Comparison of ENCODE assay signal across 13 cellular contexts in the genomic region with DNA sequence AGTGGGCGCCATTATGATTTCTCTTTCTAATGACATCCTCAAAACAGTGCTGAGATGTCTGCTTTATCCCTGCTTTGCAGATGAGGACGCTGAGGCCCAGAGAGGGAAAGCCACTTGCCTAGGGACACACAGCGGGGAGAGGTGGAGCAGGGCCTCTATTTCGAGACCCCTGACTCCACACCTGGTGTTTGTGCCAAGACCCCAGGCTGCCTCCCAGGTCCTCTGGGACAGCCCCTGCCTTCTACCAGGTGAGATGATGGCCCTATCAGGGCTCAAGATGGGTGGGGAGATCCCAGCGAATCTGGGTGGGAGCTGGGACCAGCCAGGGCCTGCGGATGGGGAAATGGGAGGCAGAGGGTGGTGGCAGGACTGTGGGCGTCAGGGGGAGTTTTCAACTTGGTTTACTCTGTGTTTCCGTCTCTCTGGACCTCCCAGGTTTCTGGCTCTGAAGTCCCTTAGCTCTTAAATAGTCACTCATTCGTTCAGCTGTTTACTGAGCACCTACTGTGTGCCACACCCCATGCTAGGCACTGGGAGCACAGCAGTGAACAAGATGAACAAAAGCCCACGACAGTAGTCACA. TPM values are rescaled to one million over a fixed set of nuclear protein-coding genes. Genes with fewer than 3 reads are reported as not detected.
DNase-seq lines count a peak whose midpoint lies in the region; ATAC-seq lines count a peak whose summit lies in the region.
"Had no signal": no experiment of that assay in that cellular context is flagged by ENCODE, and none has a peak within 500 bp of the region (broad histone marks: within the 10 kb centered on the region; RNA-seq: fewer than 3 reads in every experiment).

No MANE protein-coding gene starts in this region.

- H3K9me3 Mint-ChIP-seq in stimulated activated naive CD8-positive, alpha-beta T cell treated with anti-CD3 and anti-CD28 coated beads, Interleukin-15, Interleukin-2, amounts not matched to agents 100 ng/mL and 50 ng/mL, for 24 hours, result no peaks in the 10 kb centered on the region
- no peaks in the 10 kb centered on the region for H3K9me3 Mint-ChIP-seq in activated T-helper 17 cell treated with anti-CD3 and anti-CD28 coated beads, Interleukin-2, amount 50 U/mL, for 72 hours
- H3K9me3 Mint-ChIP-seq: activated naive CD4-positive, alpha-beta T cell treated with anti-CD3 and anti-CD28 coated beads, Interleukin-2, amount 50 U/mL, for 72 hours had no signal

- no peaks in the 10 kb centered on the region for H3K36me3 Mint-ChIP-seq in stimulated activated naive CD8-positive, alpha-beta T cell treated with anti-CD3 and anti-CD28 coated beads, Interleukin-15, Interleukin-2, amounts not matched to agents 100 ng/mL and 50 ng/mL, for 24 hours (ENCODE audit: low read depth)
- H3K36me3 Mint-ChIP-seq in activated T-helper 17 cell treated with anti-CD3 and anti-CD28 coated beads, Interleukin-2, amount 50 U/mL, for 72 hours (ENCODE audit: low read depth), result no peaks in the 10 kb centered on the region
- H3K36me3 Mint-ChIP-seq: activated naive CD4-positive, alpha-beta T cell treated with anti-CD3 and anti-CD28 coated beads, Interleukin-2, amount 50 U/mL, for 72 hours had no signal

- H3K36me3 ChIP-seq in mucosa of stomach (ENCODE audit: control insufficient read depth, insufficient read depth, low read length), result peaks cover 25% of the 10 kb centered on the region

- H3K4me3 Mint-ChIP-seq in stimulated activated naive CD8-positive, alpha-beta T cell treated with anti-CD3 and anti-CD28 coated beads, Interleukin-15, Interleukin-2, amounts not matched to agents 100 ng/mL and 50 ng/mL, for 24 hours, result peak overlapping the region; percentile 53
- peak overlapping the region; percentile 32 for H3K4me3 Mint-ChIP-seq in activated T-helper 17 cell treated with anti-CD3 and anti-CD28 coated beads, Interleukin-2, amount 50 U/mL, for 72 hours

- peaks cover 23% of the 10 kb centered on the region for H3K4me1 Mint-ChIP-seq in stimulated activated naive CD8-positive, alpha-beta T cell treated with anti-CD3 and anti-CD28 coated beads, Interleukin-15, Interleukin-2, amounts not matched to agents 100 ng/mL and 50 ng/mL, for 24 hours (ENCODE audit: low read depth)
- peaks cover 11% of the 10 kb centered on the region for H3K4me1 Mint-ChIP-seq in activated T-helper 17 cell treated with anti-CD3 and anti-CD28 coated beads, Interleukin-2, amount 50 U/mL, for 72 hours

- peak overlapping the region; percentile 29 for H3K9ac ChIP-seq in mucosa of stomach (ENCODE audit: low read length)

- H3K27ac Mint-ChIP-seq in stimulated activated naive CD8-positive, alpha-beta T cell treated with anti-CD3 and anti-CD28 coated beads, Interleukin-15, Interleukin-2, amounts not matched to agents 100 ng/mL and 50 ng/mL, for 24 hours, result peak overlapping the region; percentile 70
- peak overlapping the region; percentile 52 for H3K27ac Mint-ChIP-seq in activated T-helper 17 cell treated with anti-CD3 and anti-CD28 coated beads, Interleukin-2, amount 50 U/mL, for 72 hours

- H3K4me1 ChIP-seq in mucosa of stomach (ENCODE audit: control insufficient read depth, insufficient read depth, low read length), result peaks cover 61% of the 10 kb centered on the region

- no peak for DNase-seq in stimulated activated naive CD8-positive, alpha-beta T cell treated with anti-CD3 and anti-CD28 coated beads, Interleukin-15, Interleukin-2, amounts not matched to agents 100 U/mL and 50 U/mL, for 24 hours
- no peak for DNase-seq in DMS153 (lab: John Stamatoyannopoulos, UW)
- DNase-seq in effector CD4-positive, alpha-beta T cell, result no peak
- DNase-seq in NCI-H2107 (lab: John Stamatoyannopoulos, UW), result no peak
- DNase-seq: dorsolateral prefrontal cortex, NCI-H1048, WERI-Rb-1 had no signal

- peaks cover 3% of the 10 kb centered on the region for H3K27me3 ChIP-seq in mucosa of stomach (ENCODE audit: control insufficient read depth, insufficient read depth, low read length)
- H3K27me3 ChIP-seq: dorsolateral prefrontal cortex, gastroesophageal sphincter had no signal

- no peaks in the 10 kb centered on the region for H3K27me3 Mint-ChIP-seq in stimulated activated naive CD8-positive, alpha-beta T cell treated with anti-CD3 and anti-CD28 coated beads, Interleukin-15, Interleukin-2, amounts not matched to agents 100 ng/mL and 50 ng/mL, for 24 hours
- H3K27me3 Mint-ChIP-seq in activated T-helper 17 cell treated with anti-CD3 and anti-CD28 coated beads, Interleukin-2, amount 50 U/mL, for 72 hours, result no peaks in the 10 kb centered on the region

- no peak overlapping the region for H3K4me3 ChIP-seq in mucosa of stomach (ENCODE audit: low read length)
- H3K4me3 ChIP-seq: dorsolateral prefrontal cortex, gastroesophageal sphincter had no signal

- H3K9me3 ChIP-seq in mucosa of stomach (ENCODE audit: control insufficient read depth, low read length), result no peaks in the 10 kb centered on the region
- H3K9me3 ChIP-seq: gastroesophageal sphincter had no signal

- ATAC-seq in stimulated activated naive CD8-positive, alpha-beta T cell treated with anti-CD3 and anti-CD28 coated beads, Interleukin-15, Interleukin-2, amounts not matched to agents 100 U/mL and 50 U/mL, for 24 hours, result no peak
- no peak for ATAC-seq in activated T-helper 17 cell treated with anti-CD3 and anti-CD28 coated beads, Interleukin-2, amount 50 U/mL, for 72 hours (replicated peaks)
- ATAC-seq in GM21423 (IDR thresholded peaks at IDR 0.05; ENCODE audit: unreplicated experiment), result no peak
- ATAC-seq: gastroesophageal sphincter had no signal

RNA-seq across cellular contexts. Expression of a gene that starts 36.7 kb away (rescaled TPM):
- total RNA-seq in activated T-helper 17 cell treated with anti-CD3 and anti-CD28 coated beads, Interleukin-2, amount 50 U/mL, for 72 hours, result 1 to 10 TPM; 5.1 to 6.4 TPM
